ENCODE assay signal across 17 cellular contexts in genomic region chr10:76106611-76107010, GRCh38.
A peak's percentile ranks its signal among the peaks of the same experiment; 100 is the strongest.
DNase-seq lines count a peak whose midpoint lies in the region; ATAC-seq and TF ChIP-seq lines count a peak whose summit lies in the region.
"Had no signal": no experiment of that assay in that cellular context is flagged by ENCODE, and none has a peak within 500 bp of the region (broad histone marks: within the 10 kb centered on the region; RNA-seq: fewer than 3 reads in every experiment).

No MANE protein-coding gene starts in this region.

- H3K14ac ChIP-seq in neuronal stem cell (ENCODE audit: low read length), result no peak overlapping the region

- H3K79me2 ChIP-seq in GM23248 (ENCODE audit: insufficient read depth), result no peaks in the 10 kb centered on the region

- no peaks in the 10 kb centered on the region for H3K36me3 ChIP-seq in cardiac muscle cell
- no peaks in the 10 kb centered on the region for H3K36me3 ChIP-seq in heart right ventricle
- H3K36me3 ChIP-seq in neuronal stem cell (replicated peaks in 1 of 2; ENCODE audit: control insufficient read depth in 2 of 2, insufficient read depth in 2 of 2, low read length in 2 of 2), result no peaks in the 10 kb centered on the region
- H3K36me3 ChIP-seq in GM23248 (ENCODE audit: low read depth), result no peaks in the 10 kb centered on the region

- H2BK12ac ChIP-seq in neuronal stem cell (ENCODE audit: low read length), result no peak overlapping the region

- H4K20me1 ChIP-seq in GM23248 (ENCODE audit: insufficient read depth), result no peaks in the 10 kb centered on the region

- H3K27ac Mint-ChIP-seq in glutamatergic neuron (ENCODE audit: unreplicated experiment), result peak overlapping the region; percentile 97
- H3K27ac Mint-ChIP-seq: CD14-positive monocyte; CD8-positive, alpha-beta T cell; H9; IgD-negative memory B cell had no signal

- H2BK5ac ChIP-seq in neuronal stem cell (ENCODE audit: low read length), result no peak overlapping the region

- no peak overlapping the region for H4K91ac ChIP-seq in neuronal stem cell (ENCODE audit: low read depth, low read length, poor library complexity)

- peak overlapping the region; percentile 2 for H3K27ac ChIP-seq in cardiac muscle cell
- no peak overlapping the region for H3K27ac ChIP-seq in heart right ventricle
- H3K27ac ChIP-seq in neuronal stem cell (replicated peaks; ENCODE audit: low read length), result peak overlapping the region; percentile 34
- no peak overlapping the region for H3K27ac ChIP-seq in GM23248
- H3K27ac ChIP-seq: 22Rv1 had no signal

- H2AFZ ChIP-seq in neuronal stem cell (ENCODE audit: low read length), result peak overlapping the region; percentile 41
- H2AFZ ChIP-seq in GM23248, result no peak overlapping the region

- ATAC-seq in heart right ventricle (no peak), GM19328 (IDR thresholded peaks at IDR 0.05; ENCODE audit: unreplicated experiment) (no peak)
- ATAC-seq: CD8-positive, alpha-beta T cell had no signal

- peaks cover 4% of the 10 kb centered on the region for H3K36me3 Mint-ChIP-seq in glutamatergic neuron (ENCODE audit: unreplicated experiment)
- H3K36me3 Mint-ChIP-seq: CD8-positive, alpha-beta T cell; IgD-negative memory B cell had no signal

- H3K4me2 ChIP-seq in neuronal stem cell (ENCODE audit: insufficient read depth, low read length, poor library complexity, severe bottlenecking) (no peak overlapping the region), GM23248 (ENCODE audit: unreplicated experiment) (no peak overlapping the region)

- intact Hi-C loops in heart right ventricle (cut with DNase I), result no loop called here

- no peak overlapping the region for H4K8ac ChIP-seq in neuronal stem cell (ENCODE audit: low read depth, low read length)

- H3K9me3 Mint-ChIP-seq in glutamatergic neuron (ENCODE audit: unreplicated experiment), result peaks cover 9% of the 10 kb centered on the region
- H3K9me3 Mint-ChIP-seq: CD8-positive, alpha-beta T cell had no signal

- no peaks in the 10 kb centered on the region for H3K9me2 ChIP-seq in GM23248 (ENCODE audit: insufficient read depth)

- H2BK15ac ChIP-seq in neuronal stem cell (ENCODE audit: low read length), result no peak overlapping the region

- peaks cover 49% of the 10 kb centered on the region for H3K4me1 Mint-ChIP-seq in glutamatergic neuron (ENCODE audit: low read depth, unreplicated experiment)
- H3K4me1 Mint-ChIP-seq: IgD-negative memory B cell had no signal

- H3K4ac ChIP-seq in neuronal stem cell (ENCODE audit: low read length), result no peak overlapping the region

- H3K4me3 ChIP-seq in cardiac muscle cell (no peak overlapping the region), heart right ventricle (no peak overlapping the region), neuronal stem cell (ENCODE audit: low read length in 2 of 2) (no peak overlapping the region), GM23248 (no peak overlapping the region)

- DNase-seq in cardiac muscle cell (ENCODE audit: low read depth in 1 of 2, low spot score in 1 of 2) (no peak), heart right ventricle (no peak), glutamatergic neuron (peak; percentile 31), neuronal stem cell (ENCODE audit: low spot score) (no peak), GM23248 (no peak), HuH-7.5 (ENCODE audit: low spot score) (no peak), NCI-H526 treated with DMSO at 0.1 percent for 48 hours (lab: John Stamatoyannopoulos, UW) (no peak)
- DNase-seq: CD8-positive, alpha-beta T cell; COR-L47; DMS153; DND-41; GF-D8; H9 had no signal

- H3K23ac ChIP-seq in neuronal stem cell (ENCODE audit: low read depth, low read length, poor library complexity), result no peak overlapping the region

- H3K4me3 Mint-ChIP-seq in glutamatergic neuron (ENCODE audit: unreplicated experiment), result peak overlapping the region; percentile 35
- H3K4me3 Mint-ChIP-seq: CD14-positive monocyte; CD8-positive, alpha-beta T cell; H9; IgD-negative memory B cell had no signal

- in situ Hi-C loops in GM23248 (cut with MboI), result no loop called here

- H2BK120ac ChIP-seq in neuronal stem cell (ENCODE audit: low read depth, low read length), result no peak overlapping the region

- no peak overlapping the region for H3K9ac ChIP-seq in neuronal stem cell (ENCODE audit: low read depth, low read length, poor library complexity)
- H3K9ac ChIP-seq in GM23248, result no peak overlapping the region

- peak overlapping the region; percentile 30 for H3K18ac ChIP-seq in neuronal stem cell (ENCODE audit: low read length)

- H3K9me3 ChIP-seq in cardiac muscle cell (ENCODE audit: low read depth) (no peaks in the 10 kb centered on the region), heart right ventricle (peaks cover 0 to 8% (median 0%) of the 10 kb centered on the region in 11 donors), neuronal stem cell (replicated peaks in 1 of 2; ENCODE audit: control insufficient read depth in 2 of 2, insufficient read depth in 1 of 2, low read depth in 1 of 2, low read length in 2 of 2) (no peaks in the 10 kb centered on the region), GM23248 (ENCODE audit: low read depth) (no peaks in the 10 kb centered on the region)

- TF ChIP-seq CTCF in cardiac muscle cell (IDR thresholded peaks at IDR 0.05; ENCODE audit: low read depth, low read length), result no peak
- no peak for TF ChIP-seq CTCF in heart right ventricle (IDR thresholded peaks at IDR 0.05)
- no peak for TF ChIP-seq CTCF in glutamatergic neuron (IDR thresholded peaks at IDR 0.05; ENCODE audit: partially characterized antibody, unreplicated experiment)

- H3K79me1 ChIP-seq in neuronal stem cell (ENCODE audit: low read depth, low read length), result no peaks in the 10 kb centered on the region

- 92 to 96% methylated on average over 6 of the region's 6 CpGs for WGBS in heart right ventricle, 2 donors
- no CpG with 5 or more reads among the region's 6 CpGs for WGBS in neuronal stem cell (ENCODE audit: extremely low coverage in 2 of 2, insufficient read length in 2 of 2, insufficient replicate concordance in 1 of 2), 2 donors
- WGBS in GM23248 (ENCODE audit: low coverage in 1 of 2, low lambda C conversion rate in 2 of 2, missing lambda C conversion rate in 2 of 2), 2 experiments, result 93 to 99% methylated on average over 6 of the region's 6 CpGs

- peaks cover 9% of the 10 kb centered on the region for H3K27me3 Mint-ChIP-seq in glutamatergic neuron (ENCODE audit: unreplicated experiment)
- H3K27me3 Mint-ChIP-seq: IgD-negative memory B cell had no signal

- H2AK5ac ChIP-seq in neuronal stem cell (ENCODE audit: low read depth, low read length), result no peak overlapping the region

- H3F3A ChIP-seq in GM23248 (ENCODE audit: insufficient read depth), result peaks cover 19% of the 10 kb centered on the region

- H3K4me1 ChIP-seq in cardiac muscle cell (ENCODE audit: low read depth) (peaks cover 24% of the 10 kb centered on the region), heart right ventricle (peaks cover 0 to 7% (median 0%) of the 10 kb centered on the region in 9 donors), neuronal stem cell (ENCODE audit: control insufficient read depth in 2 of 2, insufficient read depth in 1 of 2, low read depth in 1 of 2, low read length in 2 of 2) (peaks cover 3 to 8% of the 10 kb centered on the region in 2 donors), GM23248 (ENCODE audit: insufficient read depth) (peaks cover 16% of the 10 kb centered on the region)

- no peaks in the 10 kb centered on the region for H3K27me3 ChIP-seq in cardiac muscle cell
- H3K27me3 ChIP-seq in heart right ventricle, result peaks cover 0 to 4% (median 0%) of the 10 kb centered on the region in 7 donors
- H3K27me3 ChIP-seq in neuronal stem cell (ENCODE audit: control insufficient read depth in 3 of 3, insufficient read depth in 3 of 3, low read depth in 1 of 3, low read length in 3 of 3), result no peaks in the 10 kb centered on the region
- no peaks in the 10 kb centered on the region for H3K27me3 ChIP-seq in GM23248 (replicated peaks; ENCODE audit: insufficient read depth)

Comparison
In these comparisons a context has a peak if more than half of its experiments do, and no peak if none do; other contexts are left out.
1. H3K27ac ChIP-seq: peak in cardiac muscle cell (single experiment) and neuronal stem cell (single experiment); none in heart right ventricle (0 of 10) and GM23248 (single experiment).